ENCODE assay signal across 14 cellular contexts in the genomic region with DNA sequence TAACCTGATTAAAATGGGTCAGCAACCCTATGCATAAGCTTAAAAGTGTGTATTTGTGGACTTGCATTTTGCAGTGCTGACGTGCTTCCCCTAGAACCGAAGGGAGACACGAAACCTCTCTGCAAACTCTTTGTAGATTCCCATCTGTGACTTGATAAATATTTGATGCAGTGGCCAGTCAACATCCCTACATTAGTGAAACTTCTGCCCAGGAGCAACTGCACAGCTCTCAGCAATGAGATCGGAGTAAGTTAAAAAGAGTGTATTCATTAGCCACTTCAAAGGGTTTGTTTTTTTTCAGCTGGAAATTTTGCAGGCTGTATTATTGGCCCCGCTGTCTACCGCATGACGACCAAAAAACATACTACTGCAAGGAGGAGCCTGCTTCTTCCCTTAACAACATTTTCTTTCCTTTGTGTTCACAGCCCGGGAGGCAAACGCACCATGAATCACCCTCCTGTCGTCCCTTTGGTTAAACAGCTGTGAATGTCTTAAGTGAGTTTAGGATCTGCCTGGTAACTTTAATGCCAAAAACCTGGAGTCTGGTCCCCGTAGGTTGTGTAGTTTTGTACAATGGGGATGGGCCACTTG. TPM values are rescaled to one million over a fixed set of nuclear protein-coding genes. Genes with fewer than 3 reads are reported as not detected.
DNase-seq lines count a peak whose midpoint lies in the region; ATAC-seq and TF ChIP-seq lines count a peak whose summit lies in the region.
"Had no signal": no experiment of that assay in that cellular context is flagged by ENCODE, and none has a peak within 500 bp of the region (broad histone marks: within the 10 kb centered on the region; RNA-seq: fewer than 3 reads in every experiment).

No MANE protein-coding gene starts in this region.

- H3K4me1 Mint-ChIP-seq in chondrocyte (ENCODE audit: low read depth): peaks cover 7% of the 10 kb centered on the region
- H3K4me1 Mint-ChIP-seq: B cell had no signal

- H3K27me3 ChIP-seq in BJ (ENCODE audit: control insufficient read depth, insufficient read depth, low read length): no peaks in the 10 kb centered on the region; the same call in 1 of the 2 replicates
- H3K27me3 ChIP-seq: neutrophil had no signal

- H3K4me3 ChIP-seq in BJ (ENCODE audit: low read depth, low read length): no peak overlapping the region

- no peaks in the 10 kb centered on the region for H3K36me3 ChIP-seq in BJ (ENCODE audit: control insufficient read depth, insufficient read depth, low read length)
- H3K36me3 ChIP-seq: neutrophil had no signal

- peaks cover 2% of the 10 kb centered on the region for H3K27me3 Mint-ChIP-seq in chondrocyte (ENCODE audit: low read depth)

- no peaks in the 10 kb centered on the region for H3K36me3 Mint-ChIP-seq in chondrocyte (ENCODE audit: low read depth)

- H3K27ac Mint-ChIP-seq in chondrocyte (ENCODE audit: unreplicated experiment): no peak overlapping the region
- H3K27ac Mint-ChIP-seq: B cell had no signal

- POLR2A ChIA-PET in BJ (lab: Charles Lee): no interaction called here

- H3K4me3 Mint-ChIP-seq in chondrocyte (ENCODE audit: unreplicated experiment): peak overlapping the region; percentile 7
- H3K4me3 Mint-ChIP-seq: B cell had no signal

- no peaks in the 10 kb centered on the region for H3K9me3 Mint-ChIP-seq in chondrocyte (ENCODE audit: low read depth)

- CTCF ChIA-PET in BJ (lab: Yijun Ruan, JAX): no interaction called here

- DNase-seq in BJ (ENCODE audit: low read depth): peak; percentile 10
- DNase-seq in NCI-H69 (lab: John Stamatoyannopoulos, UW): peak; percentile 58
- DNase-seq in chondrocyte (ENCODE audit: low spot score): no peak
- DNase-seq in kidney tubule cell (ENCODE audit: low spot score): peak; percentile 49
- no peak for DNase-seq in NCI-H1930 (lab: John Stamatoyannopoulos, UW)
- no peak for DNase-seq in stimulated activated CD4-positive, alpha-beta T cell treated with anti-CD3 and anti-CD28 coated beads, Interleukin-15, amount 100 ng/mL, for 24 hours
- no peak for DNase-seq in NCI-H187 (lab: John Stamatoyannopoulos, UW)
- no peak for DNase-seq in stimulated activated naive CD8-positive, alpha-beta T cell treated with anti-CD3 and anti-CD28 coated beads, Interleukin-15, Interleukin-2, amounts not matched to agents 100 U/mL and 50 U/mL, for 24 hours
- DNase-seq: activated CD4-positive, alpha-beta T cell treated with anti-CD3 and anti-CD28 coated beads for 48 hours; GF-D8; NCI-H1694 treated with DMSO at 0.1 percent for 48 hours; NK-92 treated with Interleukin-12 subunit alpha and Interleukin-12 subunit beta, amount 100 ng/mL, for 24 hours had no signal

- ATAC-seq in stimulated activated naive CD8-positive, alpha-beta T cell treated with anti-CD3 and anti-CD28 coated beads, Interleukin-15, Interleukin-2, amounts not matched to agents 100 U/mL and 50 U/mL, for 24 hours: no peak

- no peak for TF ChIP-seq CTCF in BJ (IDR thresholded peaks at IDR 0.05; ENCODE audit: insufficient read depth, low read depth, low read length)
- no peak for TF ChIP-seq CTCF in chondrocyte (IDR thresholded peaks at IDR 0.05)

RNA-seq across cellular contexts. Expression of a gene that starts 38.0 kb away (rescaled TPM):
- 34.9 and 35.9 TPM in 2 replicates for polyA plus RNA-seq in BJ (2011; rRNA removed)
- 48.3 and 73.4 TPM in 2 replicates for polyA minus RNA-seq in BJ (2011; rRNA and poly(A)+ RNA removed)
- 38.9 to 50.2 TPM (median 40.5 TPM) in 3 replicates for total RNA-seq in chondrocyte

Comparison
In these comparisons a context has a peak if more than half of its experiments do, and no peak if none do; other contexts are left out.
1. DNase-seq: peak in BJ (single experiment), NCI-H69 (single experiment) and kidney tubule cell (single experiment); none in chondrocyte (single experiment), NCI-H1930 (0 of 2), stimulated activated CD4-positive, alpha-beta T cell treated with anti-CD3 and anti-CD28 coated beads, Interleukin-15, amount 100 ng/mL, for 24 hours (single experiment), NCI-H187 (0 of 2) and stimulated activated naive CD8-positive, alpha-beta T cell treated with anti-CD3 and anti-CD28 coated beads, Interleukin-15, Interleukin-2, amounts not matched to agents 100 U/mL and 50 U/mL, for 24 hours (single experiment).